Comparison of ENCODE assay signal across 1 cellular context in genomic region chr11:1654388-1655167, GRCh38.
TF ChIP-seq lines count a peak whose summit lies in the region.

No MANE protein-coding gene starts in this region.

TF ChIP-seq in HepG2, 621 proteins besides CTCF, POLR2A, EP300 and RAD21 (continued from another document and continues in another):
- no peak for TF ChIP-seq KIAA2018 (CRISPR knock-in tag; IDR thresholded peaks at IDR 0.05; ENCODE audit: borderline replicate concordance)
- TF ChIP-seq KDM2A (CRISPR knock-in tag; IDR thresholded peaks at IDR 0.05; ENCODE audit: borderline replicate concordance, low read depth) = no peak
- no peak for TF ChIP-seq CEBPB (IDR thresholded peaks at IDR 0.05; ENCODE audit: borderline replicate concordance, low read depth, low read length)
- TF ChIP-seq SP5 (CRISPR knock-in tag; IDR thresholded peaks at IDR 0.05; ENCODE audit: borderline replicate concordance, low read depth) = 0 out of 2 replicates have a peak, but pooled peaks have one; percentile 34
- no peak for TF ChIP-seq HOXA9 (CRISPR knock-in tag; IDR thresholded peaks at IDR 0.05; ENCODE audit: borderline replicate concordance)
- no peak for TF ChIP-seq ELF4 (CRISPR knock-in tag; IDR thresholded peaks at IDR 0.05; ENCODE audit: borderline replicate concordance)
- TF ChIP-seq PAF1 (CRISPR knock-in tag; IDR thresholded peaks at IDR 0.05) = no peak
- TF ChIP-seq ZKSCAN8 (CRISPR knock-in tag; IDR thresholded peaks at IDR 0.05; ENCODE audit: borderline replicate concordance) = peak; percentile 56; the same call in 1 of the 2 replicates
- TF ChIP-seq CREB3 (CRISPR knock-in tag; IDR thresholded peaks at IDR 0.05) = no peak
- TF ChIP-seq, protein P1, sequence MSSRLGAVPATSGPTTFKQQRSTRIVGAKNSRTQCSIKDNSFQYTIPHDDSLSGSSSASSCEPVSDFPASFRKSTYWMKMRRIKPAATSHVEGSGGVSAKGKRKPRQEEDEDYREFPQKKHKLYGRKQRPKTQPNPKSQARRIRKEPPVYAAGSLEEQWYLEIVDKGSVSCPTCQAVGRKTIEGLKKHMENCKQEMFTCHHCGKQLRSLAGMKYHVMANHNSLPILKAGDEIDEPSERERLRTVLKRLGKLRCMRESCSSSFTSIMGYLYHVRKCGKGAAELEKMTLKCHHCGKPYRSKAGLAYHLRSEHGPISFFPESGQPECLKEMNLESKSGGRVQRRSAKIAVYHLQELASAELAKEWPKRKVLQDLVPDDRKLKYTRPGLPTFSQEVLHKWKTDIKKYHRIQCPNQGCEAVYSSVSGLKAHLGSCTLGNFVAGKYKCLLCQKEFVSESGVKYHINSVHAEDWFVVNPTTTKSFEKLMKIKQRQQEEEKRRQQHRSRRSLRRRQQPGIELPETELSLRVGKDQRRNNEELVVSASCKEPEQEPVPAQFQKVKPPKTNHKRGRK (CRISPR knock-in tag; IDR thresholded peaks at IDR 0.05) = no peak
- no peak for TF ChIP-seq ZNF616 (CRISPR knock-in tag; IDR thresholded peaks at IDR 0.05; ENCODE audit: low read depth)
- TF ChIP-seq ZNF674 (CRISPR knock-in tag; IDR thresholded peaks at IDR 0.05; ENCODE audit: low read depth) = no peak
- no peak for TF ChIP-seq HOXD1 (CRISPR knock-in tag; IDR thresholded peaks at IDR 0.05)
- 0 out of 2 replicates have a peak, but pooled peaks have one; percentile 38 for TF ChIP-seq ZNF703 (CRISPR knock-in tag; IDR thresholded peaks at IDR 0.05; ENCODE audit: borderline replicate concordance)
- no peak for TF ChIP-seq ZNF737 (CRISPR knock-in tag; IDR thresholded peaks at IDR 0.05; ENCODE audit: borderline replicate concordance)
- no peak for TF ChIP-seq ZNF33A (CRISPR knock-in tag; IDR thresholded peaks at IDR 0.05; ENCODE audit: borderline replicate concordance)
- no peak for TF ChIP-seq NFYB (CRISPR knock-in tag; IDR thresholded peaks at IDR 0.05)
- no peak for TF ChIP-seq FOXP1 (IDR thresholded peaks at IDR 0.05)
- TF ChIP-seq FOXP1 (CRISPR knock-in tag; IDR thresholded peaks at IDR 0.05) = peak; percentile 51; the same call in 1 of the 2 replicates
- TF ChIP-seq TIGD3 (CRISPR knock-in tag; IDR thresholded peaks at IDR 0.05; ENCODE audit: borderline replicate concordance) = no peak
- TF ChIP-seq, protein P2, sequence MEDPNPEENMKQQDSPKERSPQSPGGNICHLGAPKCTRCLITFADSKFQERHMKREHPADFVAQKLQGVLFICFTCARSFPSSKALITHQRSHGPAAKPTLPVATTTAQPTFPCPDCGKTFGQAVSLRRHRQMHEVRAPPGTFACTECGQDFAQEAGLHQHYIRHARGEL (CRISPR knock-in tag; IDR thresholded peaks at IDR 0.05) = no peak
- no peak for TF ChIP-seq RORA (CRISPR knock-in tag; IDR thresholded peaks at IDR 0.05)
- no peak; the same call in 1 of the 2 replicates for TF ChIP-seq ZNF691 (CRISPR knock-in tag; IDR thresholded peaks at IDR 0.05; ENCODE audit: borderline replicate concordance, low read depth)
- TF ChIP-seq ZNF282 (IDR thresholded peaks at IDR 0.05; ENCODE audit: partially characterized antibody) = no peak
- TF ChIP-seq NR2C2 (CRISPR knock-in tag; IDR thresholded peaks at IDR 0.05; ENCODE audit: borderline replicate concordance) = peak; percentile 62; the same call in 1 of the 2 replicates
- TF ChIP-seq DNMT3B (CRISPR knock-in tag; conservative IDR thresholded peaks at IDR 0.05) = no peak
- TF ChIP-seq, protein P3, sequence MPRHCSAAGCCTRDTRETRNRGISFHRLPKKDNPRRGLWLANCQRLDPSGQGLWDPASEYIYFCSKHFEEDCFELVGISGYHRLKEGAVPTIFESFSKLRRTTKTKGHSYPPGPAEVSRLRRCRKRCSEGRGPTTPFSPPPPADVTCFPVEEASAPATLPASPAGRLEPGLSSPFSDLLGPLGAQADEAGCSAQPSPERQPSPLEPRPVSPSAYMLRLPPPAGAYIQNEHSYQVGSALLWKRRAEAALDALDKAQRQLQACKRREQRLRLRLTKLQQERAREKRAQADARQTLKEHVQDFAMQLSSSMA (CRISPR knock-in tag; IDR thresholded peaks at IDR 0.05) = no peak
- no peak for TF ChIP-seq GZF1 (CRISPR knock-in tag; IDR thresholded peaks at IDR 0.05)
- TF ChIP-seq ZSCAN31 (CRISPR knock-in tag; IDR thresholded peaks at IDR 0.05; ENCODE audit: low read depth) = no peak
- TF ChIP-seq ZNF614 (CRISPR knock-in tag; IDR thresholded peaks at IDR 0.05; ENCODE audit: borderline replicate concordance) = no peak
- no peak for TF ChIP-seq LRRFIP1 (CRISPR knock-in tag; conservative IDR thresholded peaks at IDR 0.05)
- TF ChIP-seq, protein P4, sequence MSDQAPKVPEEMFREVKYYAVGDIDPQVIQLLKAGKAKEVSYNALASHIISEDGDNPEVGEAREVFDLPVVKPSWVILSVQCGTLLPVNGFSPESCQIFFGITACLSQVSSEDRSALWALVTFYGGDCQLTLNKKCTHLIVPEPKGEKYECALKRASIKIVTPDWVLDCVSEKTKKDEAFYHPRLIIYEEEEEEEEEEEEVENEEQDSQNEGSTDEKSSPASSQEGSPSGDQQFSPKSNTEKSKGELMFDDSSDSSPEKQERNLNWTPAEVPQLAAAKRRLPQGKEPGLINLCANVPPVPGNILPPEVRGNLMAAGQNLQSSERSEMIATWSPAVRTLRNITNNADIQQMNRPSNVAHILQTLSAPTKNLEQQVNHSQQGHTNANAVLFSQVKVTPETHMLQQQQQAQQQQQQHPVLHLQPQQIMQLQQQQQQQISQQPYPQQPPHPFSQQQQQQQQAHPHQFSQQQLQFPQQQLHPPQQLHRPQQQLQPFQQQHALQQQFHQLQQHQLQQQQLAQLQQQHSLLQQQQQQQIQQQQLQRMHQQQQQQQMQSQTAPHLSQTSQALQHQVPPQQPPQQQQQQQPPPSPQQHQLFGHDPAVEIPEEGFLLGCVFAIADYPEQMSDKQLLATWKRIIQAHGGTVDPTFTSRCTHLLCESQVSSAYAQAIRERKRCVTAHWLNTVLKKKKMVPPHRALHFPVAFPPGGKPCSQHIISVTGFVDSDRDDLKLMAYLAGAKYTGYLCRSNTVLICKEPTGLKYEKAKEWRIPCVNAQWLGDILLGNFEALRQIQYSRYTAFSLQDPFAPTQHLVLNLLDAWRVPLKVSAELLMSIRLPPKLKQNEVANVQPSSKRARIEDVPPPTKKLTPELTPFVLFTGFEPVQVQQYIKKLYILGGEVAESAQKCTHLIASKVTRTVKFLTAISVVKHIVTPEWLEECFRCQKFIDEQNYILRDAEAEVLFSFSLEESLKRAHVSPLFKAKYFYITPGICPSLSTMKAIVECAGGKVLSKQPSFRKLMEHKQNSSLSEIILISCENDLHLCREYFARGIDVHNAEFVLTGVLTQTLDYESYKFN (CRISPR knock-in tag; conservative IDR thresholded peaks at IDR 0.05) = peak; percentile 82
- TF ChIP-seq PCBP2 (optimal IDR thresholded peaks at IDR 0.05; ENCODE audit: low read depth, low read length, poor library complexity, severe bottlenecking) = no peak
- no peak for TF ChIP-seq PTBP1 (IDR thresholded peaks at IDR 0.05; ENCODE audit: low read depth, low read length, poor library complexity, severe bottlenecking)
- no peak for TF ChIP-seq NKX3-1 (CRISPR knock-in tag; IDR thresholded peaks at IDR 0.05)
- TF ChIP-seq GABPA (IDR thresholded peaks at IDR 0.05; ENCODE audit: low read depth, low read length) = no peak
- TF ChIP-seq GABPA (CRISPR knock-in tag; IDR thresholded peaks at IDR 0.05; ENCODE audit: low read depth) = no peak
- TF ChIP-seq IRX3 (CRISPR knock-in tag; IDR thresholded peaks at IDR 0.05; ENCODE audit: borderline replicate concordance, low read depth) = no peak
